In the genomic region with DNA sequence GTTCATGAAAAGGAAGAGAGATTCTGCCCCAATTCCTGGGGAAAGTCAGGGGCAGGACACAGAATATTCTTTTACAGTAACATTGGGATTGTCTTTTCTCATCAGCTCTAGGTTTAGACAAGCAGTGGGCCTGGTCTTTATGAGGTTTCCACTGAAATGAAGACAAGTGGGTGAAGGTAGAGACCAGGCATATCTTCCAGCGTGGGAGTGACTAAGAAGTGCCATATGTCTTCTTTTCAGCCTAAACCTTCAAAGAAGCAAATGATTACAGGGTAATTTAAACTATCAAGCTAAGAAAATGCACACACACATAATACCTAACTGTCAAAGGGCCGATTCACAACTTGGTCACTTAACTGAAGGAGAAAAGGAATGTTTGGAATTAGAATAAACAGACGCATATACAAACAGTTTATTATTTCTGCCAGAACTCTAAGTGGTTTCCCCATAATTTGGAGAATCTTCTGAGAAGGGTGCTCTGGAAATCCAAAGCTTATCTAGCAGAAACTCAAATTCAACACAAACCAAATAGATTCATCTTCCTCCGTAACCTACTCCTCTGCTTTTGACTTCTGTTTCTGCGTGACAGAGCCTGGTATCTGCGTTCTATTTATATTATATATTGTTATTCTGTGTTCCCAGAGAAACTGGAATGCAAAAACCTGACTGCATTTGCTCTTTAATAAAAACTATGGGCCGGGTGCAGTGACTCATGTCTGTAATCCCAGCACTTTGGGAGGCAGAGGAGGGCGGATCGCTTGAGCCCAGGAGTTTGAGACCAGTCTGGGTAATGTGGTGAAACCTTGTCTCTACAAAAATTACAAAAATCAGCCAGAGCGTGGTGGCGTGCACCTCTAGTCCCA, we compare ENCODE assay signal across 17 cellular contexts.
DNase-seq lines count a peak whose midpoint lies in the region; ATAC-seq and TF ChIP-seq lines count a peak whose summit lies in the region.
"Had no signal": no experiment of that assay in that cellular context is flagged by ENCODE, and none has a peak within 500 bp of the region (broad histone marks: within the 10 kb centered on the region; RNA-seq: fewer than 3 reads in every experiment).

No MANE protein-coding gene starts in this region.

- no peaks in the 10 kb centered on the region for H3K36me3 Mint-ChIP-seq in T-helper 2 cell treated with Interferon-gamma antibody and Interleukin-4, amounts not matched to agents 5 μg/mL and 100 μg/mL, for 36 hours (ENCODE audit: low read depth)
- H3K36me3 Mint-ChIP-seq: CD14-positive monocyte had no signal

- H3K9me3 Mint-ChIP-seq in T-helper 2 cell treated with Interferon-gamma antibody and Interleukin-4, amounts not matched to agents 5 μg/mL and 100 μg/mL, for 36 hours, result no peaks in the 10 kb centered on the region
- H3K9me3 Mint-ChIP-seq: effector memory CD8-positive, alpha-beta T cell had no signal

- DNase-seq in EL (peak; percentile 75), foreskin fibroblast (peak; percentile 0 to 17), retinal pigment epithelial cell (ENCODE audit: low read depth) (peak; percentile 24)
- DNase-seq in NK-92 treated with Interleukin-12 subunit alpha and Interleukin-12 subunit beta, amount 100 ng/mL, for 24 hours (lab: John Stamatoyannopoulos, UW), result no peak
- DNase-seq in T-helper 2 cell treated with Interferon-gamma antibody and Interleukin-4, amounts not matched to agents 5 μg/mL and 100 μg/mL, for 36 hours (ENCODE audit: low spot score), result no peak
- DNase-seq: activated CD4-positive, alpha-beta T cell treated with anti-CD3 and anti-CD28 coated beads for 1 hour; activated T-cell treated with anti-CD3 and anti-CD28 coated beads, Interleukin-2, amount 50 U/mL, for 1 hour; effector memory CD8-positive, alpha-beta T cell; heart right ventricle; Kasumi-1; stimulated activated CD4-positive, alpha-beta T cell treated with anti-CD3 and anti-CD28 coated beads, Interleukin-4, amount 100 ng/mL, for 24 hours; stimulated activated naive CD4-positive, alpha-beta T cell; SW 1271 had no signal

- H3K4me1 Mint-ChIP-seq in T-helper 2 cell treated with Interferon-gamma antibody and Interleukin-4, amounts not matched to agents 5 μg/mL and 100 μg/mL, for 36 hours (ENCODE audit: low read depth), result no peaks in the 10 kb centered on the region
- H3K4me1 Mint-ChIP-seq: CD14-positive monocyte had no signal

- no peaks in the 10 kb centered on the region for H3K27me3 Mint-ChIP-seq in T-helper 2 cell treated with Interferon-gamma antibody and Interleukin-4, amounts not matched to agents 5 μg/mL and 100 μg/mL, for 36 hours (ENCODE audit: low read depth)

- ATAC-seq in SK-N-SH treated with all-trans-retinoic acid at 6 μM for 48 hours, result peak; percentile 88
- no peak for ATAC-seq in GM19467 (IDR thresholded peaks at IDR 0.05; ENCODE audit: unreplicated experiment)
- ATAC-seq in HG02884 (IDR thresholded peaks at IDR 0.05; ENCODE audit: unreplicated experiment), result no peak
- ATAC-seq: effector memory CD8-positive, alpha-beta T cell had no signal

- H3K4me3 ChIP-seq in foreskin fibroblast (ENCODE audit: low read depth in 1 of 2, low read length in 2 of 2), result no peak overlapping the region
- no peak overlapping the region for H3K4me3 ChIP-seq in retinal pigment epithelial cell (ENCODE audit: low read length)
- H3K4me3 ChIP-seq: heart right ventricle had no signal

- no peak overlapping the region for H3K4me3 Mint-ChIP-seq in T-helper 2 cell treated with Interferon-gamma antibody and Interleukin-4, amounts not matched to agents 5 μg/mL and 100 μg/mL, for 36 hours
- H3K4me3 Mint-ChIP-seq: CD14-positive monocyte; effector memory CD8-positive, alpha-beta T cell had no signal

- no peak overlapping the region for H3K27ac Mint-ChIP-seq in T-helper 2 cell treated with Interferon-gamma antibody and Interleukin-4, amounts not matched to agents 5 μg/mL and 100 μg/mL, for 36 hours
- H3K27ac Mint-ChIP-seq: CD14-positive monocyte; effector memory CD8-positive, alpha-beta T cell had no signal

- TF ChIP-seq CTCF in foreskin fibroblast (IDR thresholded peaks at IDR 0.05; ENCODE audit: low read depth, low read length), result no peak
- no peak for TF ChIP-seq CTCF in retinal pigment epithelial cell (conservative IDR thresholded peaks at IDR 0.05; ENCODE audit: low read depth, low read length)

TF ChIP-seq in SK-N-SH treated with all-trans-retinoic acid at 6 μM for 48 hours, 23 proteins besides CTCF, POLR2A, EP300 and RAD21 (continues in another document):
- TF ChIP-seq, protein P1, sequence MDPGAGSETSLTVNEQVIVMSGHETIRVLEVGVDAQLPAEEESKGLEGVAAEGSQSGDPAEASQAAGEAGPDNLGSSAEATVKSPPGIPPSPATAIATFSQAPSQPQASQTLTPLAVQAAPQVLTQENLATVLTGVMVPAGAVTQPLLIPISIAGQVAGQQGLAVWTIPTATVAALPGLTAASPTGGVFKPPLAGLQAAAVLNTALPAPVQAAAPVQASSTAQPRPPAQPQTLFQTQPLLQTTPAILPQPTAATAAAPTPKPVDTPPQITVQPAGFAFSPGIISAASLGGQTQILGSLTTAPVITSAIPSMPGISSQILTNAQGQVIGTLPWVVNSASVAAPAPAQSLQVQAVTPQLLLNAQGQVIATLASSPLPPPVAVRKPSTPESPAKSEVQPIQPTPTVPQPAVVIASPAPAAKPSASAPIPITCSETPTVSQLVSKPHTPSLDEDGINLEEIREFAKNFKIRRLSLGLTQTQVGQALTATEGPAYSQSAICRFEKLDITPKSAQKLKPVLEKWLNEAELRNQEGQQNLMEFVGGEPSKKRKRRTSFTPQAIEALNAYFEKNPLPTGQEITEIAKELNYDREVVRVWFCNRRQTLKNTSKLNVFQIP (CRISPR knock-in tag; IDR thresholded peaks at IDR 0.05; ENCODE audit: borderline replicate concordance, low read depth), result no peak
- TF ChIP-seq GLIS3 (CRISPR knock-in tag; IDR thresholded peaks at IDR 0.05) (no peak), CSRNP3 (CRISPR knock-in tag; IDR thresholded peaks at IDR 0.05) (no peak), BACH2 (CRISPR knock-in tag; IDR thresholded peaks at IDR 0.05; ENCODE audit: borderline replicate concordance) (no peak), TSHZ2 (CRISPR knock-in tag; IDR thresholded peaks at IDR 0.05) (no peak), ISL1 (CRISPR knock-in tag; IDR thresholded peaks at IDR 0.05) (no peak), ZNF8 (CRISPR knock-in tag; IDR thresholded peaks at IDR 0.05) (no peak), CSDC2 (CRISPR knock-in tag; IDR thresholded peaks at IDR 0.05) (no peak), TCF4 (CRISPR knock-in tag; IDR thresholded peaks at IDR 0.05; ENCODE audit: borderline replicate concordance) (no peak), SNAI2 (CRISPR knock-in tag; IDR thresholded peaks at IDR 0.05) (no peak), PPARA (CRISPR knock-in tag; IDR thresholded peaks at IDR 0.05; ENCODE audit: borderline replicate concordance) (no peak), ZFP30 (CRISPR knock-in tag; IDR thresholded peaks at IDR 0.05) (no peak), ZC3H10 (CRISPR knock-in tag; IDR thresholded peaks at IDR 0.05) (no peak)
- TF ChIP-seq, protein P2, sequence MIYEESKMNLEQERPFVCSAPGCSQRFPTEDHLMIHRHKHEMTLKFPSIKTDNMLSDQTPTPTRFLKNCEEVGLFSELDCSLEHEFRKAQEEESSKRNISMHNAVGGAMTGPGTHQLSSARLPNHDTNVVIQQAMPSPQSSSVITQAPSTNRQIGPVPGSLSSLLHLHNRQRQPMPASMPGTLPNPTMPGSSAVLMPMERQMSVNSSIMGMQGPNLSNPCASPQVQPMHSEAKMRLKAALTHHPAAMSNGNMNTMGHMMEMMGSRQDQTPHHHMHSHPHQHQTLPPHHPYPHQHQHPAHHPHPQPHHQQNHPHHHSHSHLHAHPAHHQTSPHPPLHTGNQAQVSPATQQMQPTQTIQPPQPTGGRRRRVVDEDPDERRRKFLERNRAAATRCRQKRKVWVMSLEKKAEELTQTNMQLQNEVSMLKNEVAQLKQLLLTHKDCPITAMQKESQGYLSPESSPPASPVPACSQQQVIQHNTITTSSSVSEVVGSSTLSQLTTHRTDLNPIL (CRISPR knock-in tag; IDR thresholded peaks at IDR 0.05; ENCODE audit: low read depth), result no peak

Comparison
In these comparisons a context has a peak if more than half of its experiments do, and no peak if none do; other contexts are left out.
1. DNase-seq: peak in EL (single experiment), foreskin fibroblast (2 of 2) and retinal pigment epithelial cell (single experiment); none in NK-92 treated with Interleukin-12 subunit alpha and Interleukin-12 subunit beta, amount 100 ng/mL, for 24 hours (single experiment) and T-helper 2 cell treated with Interferon-gamma antibody and Interleukin-4, amounts not matched to agents 5 μg/mL and 100 μg/mL, for 36 hours (single experiment).